14 cellular contexts compared by ENCODE assay signal in the genomic region with DNA sequence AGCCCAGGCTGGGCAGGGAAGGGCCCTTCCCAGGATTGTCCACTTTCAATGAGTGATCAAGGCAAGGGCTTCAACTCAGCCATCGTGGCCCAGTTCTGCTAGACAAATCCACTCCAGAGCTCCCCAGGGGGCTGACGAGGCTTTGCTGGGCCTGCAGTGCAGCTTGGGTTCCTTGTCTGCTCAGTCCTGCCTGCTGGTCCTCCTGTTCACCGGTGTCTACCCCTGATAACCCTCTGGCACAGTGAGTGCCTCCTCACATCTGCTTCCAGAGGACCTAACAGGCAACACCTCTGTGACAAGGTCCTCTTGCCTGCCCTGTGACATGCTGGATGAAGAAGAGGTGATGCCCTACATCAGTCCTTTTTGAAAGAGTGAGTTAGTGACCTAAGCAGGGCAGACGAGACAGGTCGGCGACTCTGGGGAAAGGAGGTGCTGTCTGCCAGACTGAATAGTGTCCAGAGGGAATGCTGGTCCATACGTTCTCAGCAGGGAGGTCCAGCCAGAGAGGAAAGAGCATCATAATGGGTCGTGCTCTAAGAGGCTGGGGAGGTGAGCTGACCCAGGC. TPM values are rescaled to one million over a fixed set of nuclear protein-coding genes. Genes with fewer than 3 reads are reported as not detected.
DNase-seq lines count a peak whose midpoint lies in the region; ATAC-seq and TF ChIP-seq lines count a peak whose summit lies in the region.
"Had no signal": no experiment of that assay in that cellular context is flagged by ENCODE, and none has a peak within 500 bp of the region (broad histone marks: within the 10 kb centered on the region; RNA-seq: fewer than 3 reads in every experiment).

No MANE protein-coding gene starts in this region.

- H3K4me1 ChIP-seq in heart left ventricle (peaks cover 0 to 12% (median 0%) of the 10 kb centered on the region in 12 donors), left ventricle myocardium inferior (peaks cover 17% of the 10 kb centered on the region), neural progenitor cell (peaks cover 18% of the 10 kb centered on the region)

- no peak for TF ChIP-seq CTCF in heart left ventricle (IDR thresholded peaks at IDR 0.05)
- TF ChIP-seq CTCF in left ventricle myocardium inferior (IDR thresholded peaks at IDR 0.05; ENCODE audit: borderline replicate concordance) = no peak
- no peak for TF ChIP-seq CTCF in neural progenitor cell (IDR thresholded peaks at IDR 0.05)

- peaks cover 3% of the 10 kb centered on the region for H3K9me3 Mint-ChIP-seq in neural progenitor cell
- H3K9me3 Mint-ChIP-seq: CD4-positive, CD25-positive, alpha-beta regulatory T cell had no signal

- H3K79me2 ChIP-seq in neural progenitor cell (ENCODE audit: low read depth) = no peaks in the 10 kb centered on the region

- intact Hi-C loops in heart left ventricle (cut with DNase I) = no loop called here
- intact Hi-C loops in left ventricle myocardium inferior (cut with micrococcal nuclease) = no loop called here

- H3K9ac ChIP-seq in neural progenitor cell = no peak overlapping the region
- H3K9ac ChIP-seq: BLaER1 treated with 17β-estradiol and CSF1 and Interleukin-3, amounts not matched to agents 10 nM and 100 nM had no signal

- H3K9me3 ChIP-seq in heart left ventricle (no peaks in the 10 kb centered on the region), left ventricle myocardium inferior (replicated peaks) (no peaks in the 10 kb centered on the region), neural progenitor cell (ENCODE audit: low read depth) (no peaks in the 10 kb centered on the region)

- no peak overlapping the region for H3K4me2 ChIP-seq in neural progenitor cell
- H3K4me2 ChIP-seq: BLaER1 treated with 17β-estradiol and CSF1 and Interleukin-3, amounts not matched to agents 10 nM and 100 nM had no signal

- H3K27me3 ChIP-seq in heart left ventricle (peaks cover 0 to 2% (median 0%) of the 10 kb centered on the region in 9 donors), left ventricle myocardium inferior (ENCODE audit: low read depth) (peaks cover 7% of the 10 kb centered on the region), neural progenitor cell (no peaks in the 10 kb centered on the region)
- H3K27me3 ChIP-seq: BLaER1 treated with 17β-estradiol and CSF1 and Interleukin-3, amounts not matched to agents 10 nM and 100 nM had no signal

- DNase-seq in NCI-H82 (lab: John Stamatoyannopoulos, UW) (peak; percentile 39), NCI-H82 treated with DMSO at 0.1 percent for 48 hours (lab: John Stamatoyannopoulos, UW; ENCODE audit: unreplicated experiment) (no peak), heart left ventricle (no peak), left ventricle myocardium inferior (no peak), neural progenitor cell (ENCODE audit: low spot score) (no peak)
- DNase-seq in activated CD8-positive, alpha-beta memory T cell treated with anti-CD3 and anti-CD28 coated beads, Interleukin-2, amount 50 U/mL, for 4 hours = no peak
- DNase-seq: 8988T; AML-193; CD4-positive, CD25-positive, alpha-beta regulatory T cell; DMS79 had no signal

- 57 to 77% (median 68%) methylated on average over 8 of the region's 8 CpGs for WGBS in heart left ventricle, 4 donors

- no peak for TF ChIP-seq POLR2A in heart left ventricle (IDR thresholded peaks at IDR 0.05)

- ATAC-seq in heart left ventricle (peak in 3 of 4 donors; percentile 19 to 25 (median 19)), HG02571 (IDR thresholded peaks at IDR 0.05; ENCODE audit: unreplicated experiment) (no peak), HG03045 (IDR thresholded peaks at IDR 0.05; ENCODE audit: unreplicated experiment) (no peak)
- ATAC-seq: GM12878 had no signal

- no peak overlapping the region for H3K4me3 Mint-ChIP-seq in neural progenitor cell

- H3K27ac Mint-ChIP-seq in neural progenitor cell = peak overlapping the region; percentile 76
- H3K27ac Mint-ChIP-seq: CD4-positive, CD25-positive, alpha-beta regulatory T cell had no signal

- H3K4me3 ChIP-seq in heart left ventricle = no peak overlapping the region
- H3K4me3 ChIP-seq in left ventricle myocardium inferior = no peak overlapping the region
- H3K4me3 ChIP-seq in neural progenitor cell = no peak overlapping the region
- H3K4me3 ChIP-seq: BLaER1 treated with 17β-estradiol and CSF1 and Interleukin-3, amounts not matched to agents 10 nM and 100 nM; GM12878 had no signal

- H4K20me1 ChIP-seq in neural progenitor cell (ENCODE audit: low read depth) = no peaks in the 10 kb centered on the region
- H4K20me1 ChIP-seq: BLaER1 treated with 17β-estradiol and CSF1 and Interleukin-3, amounts not matched to agents 10 nM and 100 nM had no signal

- H2AFZ ChIP-seq in neural progenitor cell (replicated peaks) = no peak overlapping the region

- H3K27ac ChIP-seq in heart left ventricle = no peak overlapping the region
- H3K27ac ChIP-seq in left ventricle myocardium inferior (replicated peaks) = no peak overlapping the region
- H3K27ac ChIP-seq in neural progenitor cell = no peak overlapping the region
- H3K27ac ChIP-seq: BLaER1 treated with 17β-estradiol and CSF1 and Interleukin-3, amounts not matched to agents 10 nM and 100 nM had no signal

- peaks cover 22% of the 10 kb centered on the region for H3K27me3 Mint-ChIP-seq in neural progenitor cell (ENCODE audit: insufficient read depth, low read depth)

- no peaks in the 10 kb centered on the region for H3F3A ChIP-seq in neural progenitor cell (ENCODE audit: low read depth)

- H3K4me1 Mint-ChIP-seq in neural progenitor cell = peaks cover 44% of the 10 kb centered on the region
- H3K4me1 Mint-ChIP-seq: CD4-positive, CD25-positive, alpha-beta regulatory T cell had no signal

- H3K36me3 ChIP-seq in heart left ventricle = no peaks in the 10 kb centered on the region
- no peaks in the 10 kb centered on the region for H3K36me3 ChIP-seq in left ventricle myocardium inferior
- H3K36me3 ChIP-seq in neural progenitor cell = no peaks in the 10 kb centered on the region
- H3K36me3 ChIP-seq: BLaER1 treated with 17β-estradiol and CSF1 and Interleukin-3, amounts not matched to agents 10 nM and 100 nM had no signal

- H3K36me3 Mint-ChIP-seq in neural progenitor cell = no peaks in the 10 kb centered on the region
- H3K36me3 Mint-ChIP-seq: CD4-positive, CD25-positive, alpha-beta regulatory T cell had no signal

RNA-seq across cellular contexts. Expression of a gene that starts 20.9 kb away (rescaled TPM):
- total RNA-seq in heart left ventricle (under 1 TPM in 4 of 9 donors, not detected in 5; 0.20 to 0.36 (median 0.28) TPM), left ventricle myocardium inferior (0.30 TPM), neural progenitor cell (ENCODE audit: low replicate concordance) (0.15 TPM in 1 of 2 replicates, not detected in the other)
- polyA plus RNA-seq in heart left ventricle = under 1 TPM; 0.22 to 0.23 TPM
- total RNA-seq: CD4-positive, CD25-positive, alpha-beta regulatory T cell; GM12878 had no signal
- polyA plus RNA-seq: CD4-positive, CD25-positive, alpha-beta regulatory T cell; GM12878 had no signal

Comparison
In these comparisons a context has a peak if more than half of its experiments do, and no peak if none do; other contexts are left out.
1. ATAC-seq: peak in heart left ventricle (3 of 4); none in HG02571 (single experiment) and HG03045 (single experiment).